8 cellular contexts compared by ENCODE assay signal in genomic region chr2:9799729-9800632, GRCh38. TPM values are rescaled to one million over a fixed set of nuclear protein-coding genes. Genes with fewer than 3 reads are reported as not detected.
DNase-seq lines count a peak whose midpoint lies in the region; ATAC-seq and TF ChIP-seq lines count a peak whose summit lies in the region.

No MANE protein-coding gene starts in this region.

- ATAC-seq in T-cell (replicated peaks in 1 of 4), result peak; percentile 85 to 92 (median 88)
- ATAC-seq in heart right ventricle, result peak; percentile 78 to 93 (median 86)
- ATAC-seq in GM18520 (IDR thresholded peaks at IDR 0.05; ENCODE audit: unreplicated experiment), result no peak

- no peak overlapping the region for H3K4me3 ChIP-seq in GM12864 (ENCODE audit: low read depth, low read length)
- no peak overlapping the region for H3K4me3 ChIP-seq in HFF-Myc (replicated peaks; ENCODE audit: low read depth, low read length)
- peak overlapping the region in 1 of 10 donors; percentile 24 for H3K4me3 ChIP-seq in heart right ventricle

- TF ChIP-seq CTCF in GM12864 (IDR thresholded peaks at IDR 0.05; ENCODE audit: low read depth, low read length, missing control alignments) (peak; percentile 98), HFF-Myc (IDR thresholded peaks at IDR 0.05; ENCODE audit: low read depth, low read length, missing control alignments) (peak; percentile 99), heart right ventricle (IDR thresholded peaks at IDR 0.05) (peak; percentile 94 to 99 (median 97))

- no peaks in the 10 kb centered on the region for H3K36me3 ChIP-seq in heart right ventricle

- H3K4me1 Mint-ChIP-seq in T-cell, result peaks cover 17 to 40% (median 25%) of the 10 kb centered on the region in 3 donors

- CTCF ChIA-PET in T-cell (lab: Charles Lee), result interaction anchor here (0.5 to 2.4 kb wide), 24 partner anchors 11 to 1462 kb away, joined by 3 to 11 read pairs (median 4); partner anchors contain the start of gene TAF1B (in 1 of the 2)

- intact Hi-C loops in heart right ventricle (cut with DNase I), result loop anchor here in 3 of 10 donors (5.0 to 10.0 kb wide), 3 partner anchors 252 to 635 kb away; no protein-coding TSS in a partner anchor

- peaks cover 0 to 4% (median 0%) of the 10 kb centered on the region in 11 donors for H3K9me3 ChIP-seq in heart right ventricle

- H3K4me1 ChIP-seq in heart right ventricle, result peaks cover 9 to 47% (median 30%) of the 10 kb centered on the region in 9 donors

- H3K27me3 ChIP-seq in heart right ventricle, result no peaks in the 10 kb centered on the region

- no peaks in the 10 kb centered on the region for H3K36me3 Mint-ChIP-seq in T-cell

- H3K4me3 Mint-ChIP-seq in T-cell, result peak overlapping the region; percentile 47 to 77 (median 47)

- H3K27ac Mint-ChIP-seq in T-cell, result peak overlapping the region; percentile 30 to 87

- DNase-seq in GM12864 (ENCODE audit: low read depth) (peak; percentile 31), HFF-Myc (ENCODE audit: extremely low read depth, low read depth) (peak; percentile 63), MV-4-11 (lab: John Stamatoyannopoulos, UW) (peak; percentile 76), T-cell (peak; percentile 50 to 85 (median 76)), heart right ventricle (peak; percentile 87 to 91), retina (peak; percentile 91)
- peak; percentile 69 for DNase-seq in activated naive CD8-positive, alpha-beta T cell treated with anti-CD3 and anti-CD28 coated beads, Interleukin-2, amount 50 U/mL, for 16 hours (ENCODE audit: low read depth, low spot score)

- H3K27me3 Mint-ChIP-seq in T-cell, result peaks cover 0 to 1% of the 10 kb centered on the region in 2 donors

- POLR2A ChIA-PET in T-cell (lab: Charles Lee), result interaction anchor here in 1 of 2 donors (1.0 kb wide), 1 partner anchor 18 kb away, joined by 3 read pairs; no protein-coding TSS in a partner anchor

- peak overlapping the region in 4 of 10 donors; percentile 5 to 72 (median 36) for H3K27ac ChIP-seq in heart right ventricle

- 23 to 24% methylated on average over 14 of the region's 14 CpGs for WGBS in heart right ventricle, 2 donors

- no peaks in the 10 kb centered on the region for H3K9me3 Mint-ChIP-seq in T-cell

RNA-seq across cellular contexts. Expression of gene TAF1B, which starts 43.3 kb away (rescaled TPM):
- total RNA-seq in T-cell (10 to 100 TPM in 4 of 5 donors, 1 to 10 TPM in 1; 9.2 to 21.7 (median 15.2) TPM), heart right ventricle (1 to 10 TPM; 2.4 to 7.9 (median 4.9) TPM)
- 1 to 10 TPM; 1.8 to 3.0 TPM for polyA plus RNA-seq in heart right ventricle

Comparison
In these comparisons a context has a peak if more than half of its experiments do, and no peak if none do; other contexts are left out.
1. DNase-seq: peak in every context shown above with its lines; median percentile 91 in retina; 89 in heart right ventricle; 76 in MV-4-11; 76 in T-cell; 69 in activated naive CD8-positive, alpha-beta T cell treated with anti-CD3 and anti-CD28 coated beads, Interleukin-2, amount 50 U/mL, for 16 hours; 63 in HFF-Myc; 31 in GM12864.